ENCODE assay signal across 1 cellular context in the genomic region with DNA sequence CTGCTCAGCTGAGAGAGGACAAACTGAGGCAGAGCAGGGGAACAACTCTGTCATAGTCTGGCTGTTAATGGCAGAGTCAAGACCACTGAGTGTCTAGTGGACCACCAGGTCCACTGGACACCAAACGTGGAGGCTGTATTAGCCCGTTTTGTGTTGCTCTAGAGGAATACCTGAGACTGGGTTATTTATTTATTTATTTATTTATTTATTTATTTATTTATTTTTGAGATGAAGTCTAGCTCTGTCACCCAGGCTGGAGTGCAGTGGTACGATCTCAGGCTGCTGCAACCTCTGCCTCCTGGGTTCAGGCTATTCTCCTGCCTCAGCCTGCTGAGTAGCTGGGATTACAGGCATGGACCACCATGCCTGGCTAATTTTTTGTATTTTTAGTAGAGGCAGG.
TF ChIP-seq lines count a peak whose summit lies in the region.

No MANE protein-coding gene starts in this region.

TF ChIP-seq in HEK293, 187 proteins besides CTCF, POLR2A, EP300 and RAD21 (continued from another document):
- TF ChIP-seq, protein P1, sequence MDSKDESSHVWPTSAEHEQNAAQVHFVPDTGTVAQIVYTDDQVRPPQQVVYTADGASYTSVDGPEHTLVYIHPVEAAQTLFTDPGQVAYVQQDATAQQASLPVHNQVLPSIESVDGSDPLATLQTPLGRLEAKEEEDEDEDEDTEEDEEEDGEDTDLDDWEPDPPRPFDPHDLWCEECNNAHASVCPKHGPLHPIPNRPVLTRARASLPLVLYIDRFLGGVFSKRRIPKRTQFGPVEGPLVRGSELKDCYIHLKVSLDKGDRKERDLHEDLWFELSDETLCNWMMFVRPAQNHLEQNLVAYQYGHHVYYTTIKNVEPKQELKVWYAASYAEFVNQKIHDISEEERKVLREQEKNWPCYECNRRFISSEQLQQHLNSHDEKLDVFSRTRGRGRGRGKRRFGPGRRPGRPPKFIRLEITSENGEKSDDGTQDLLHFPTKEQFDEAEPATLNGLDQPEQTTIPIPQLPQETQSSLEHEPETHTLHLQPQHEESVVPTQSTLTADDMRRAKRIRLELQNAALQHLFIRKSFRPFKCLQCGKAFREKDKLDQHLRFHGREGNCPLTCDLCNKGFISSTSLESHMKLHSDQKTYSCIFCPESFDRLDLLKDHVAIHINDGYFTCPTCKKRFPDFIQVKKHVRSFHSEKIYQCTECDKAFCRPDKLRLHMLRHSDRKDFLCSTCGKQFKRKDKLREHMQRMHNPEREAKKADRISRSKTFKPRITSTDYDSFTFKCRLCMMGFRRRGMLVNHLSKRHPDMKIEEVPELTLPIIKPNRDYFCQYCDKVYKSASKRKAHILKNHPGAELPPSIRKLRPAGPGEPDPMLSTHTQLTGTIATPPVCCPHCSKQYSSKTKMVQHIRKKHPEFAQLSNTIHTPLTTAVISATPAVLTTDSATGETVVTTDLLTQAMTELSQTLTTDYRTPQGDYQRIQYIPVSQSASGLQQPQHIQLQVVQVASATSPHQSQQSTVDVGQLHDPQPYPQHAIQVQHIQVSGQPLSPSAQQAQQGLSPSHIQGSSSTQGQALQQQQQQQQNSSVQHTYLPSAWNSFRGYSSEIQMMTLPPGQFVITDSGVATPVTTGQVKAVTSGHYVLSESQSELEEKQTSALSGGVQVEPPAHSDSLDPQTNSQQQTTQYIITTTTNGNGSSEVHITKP (tag by site-specific recombination; IDR thresholded peaks at IDR 0.05): peak; percentile 68
- TF ChIP-seq ZNF223 (tag by site-specific recombination; IDR thresholded peaks at IDR 0.05): peak; percentile 81
- peak; percentile 77; the same call in 1 of the 2 replicates for TF ChIP-seq ZXDB (tag by site-specific recombination; IDR thresholded peaks at IDR 0.05)
- peak; percentile 69; the same call in 1 of the 2 replicates for TF ChIP-seq ZNF23 (tag by site-specific recombination; IDR thresholded peaks at IDR 0.05; ENCODE audit: borderline replicate concordance)
- TF ChIP-seq ZNF558 (tag by site-specific recombination; IDR thresholded peaks at IDR 0.05): peak; percentile 92
- TF ChIP-seq, protein P2, sequence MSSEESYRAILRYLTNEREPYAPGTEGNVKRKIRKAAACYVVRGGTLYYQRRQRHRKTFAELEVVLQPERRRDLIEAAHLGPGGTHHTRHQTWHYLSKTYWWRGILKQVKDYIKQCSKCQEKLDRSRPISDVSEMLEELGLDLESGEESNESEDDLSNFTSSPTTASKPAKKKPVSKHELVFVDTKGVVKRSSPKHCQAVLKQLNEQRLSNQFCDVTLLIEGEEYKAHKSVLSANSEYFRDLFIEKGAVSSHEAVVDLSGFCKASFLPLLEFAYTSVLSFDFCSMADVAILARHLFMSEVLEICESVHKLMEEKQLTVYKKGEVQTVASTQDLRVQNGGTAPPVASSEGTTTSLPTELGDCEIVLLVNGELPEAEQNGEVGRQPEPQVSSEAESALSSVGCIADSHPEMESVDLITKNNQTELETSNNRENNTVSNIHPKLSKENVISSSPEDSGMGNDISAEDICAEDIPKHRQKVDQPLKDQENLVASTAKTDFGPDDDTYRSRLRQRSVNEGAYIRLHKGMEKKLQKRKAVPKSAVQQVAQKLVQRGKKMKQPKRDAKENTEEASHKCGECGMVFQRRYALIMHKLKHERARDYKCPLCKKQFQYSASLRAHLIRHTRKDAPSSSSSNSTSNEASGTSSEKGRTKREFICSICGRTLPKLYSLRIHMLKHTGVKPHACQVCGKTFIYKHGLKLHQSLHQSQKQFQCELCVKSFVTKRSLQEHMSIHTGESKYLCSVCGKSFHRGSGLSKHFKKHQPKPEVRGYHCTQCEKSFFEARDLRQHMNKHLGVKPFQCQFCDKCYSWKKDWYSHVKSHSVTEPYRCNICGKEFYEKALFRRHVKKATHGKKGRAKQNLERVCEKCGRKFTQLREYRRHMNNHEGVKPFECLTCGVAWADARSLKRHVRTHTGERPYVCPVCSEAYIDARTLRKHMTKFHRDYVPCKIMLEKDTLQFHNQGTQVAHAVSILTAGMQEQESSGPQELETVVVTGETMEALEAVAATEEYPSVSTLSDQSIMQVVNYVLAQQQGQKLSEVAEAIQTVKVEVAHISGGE (tag by site-specific recombination; conservative IDR thresholded peaks at IDR 0.05; ENCODE audit: low read depth): peak; percentile 88
- TF ChIP-seq ZNF664 (tag by site-specific recombination; IDR thresholded peaks at IDR 0.05): peak; percentile 95
- TF ChIP-seq ZNF354C (tag by site-specific recombination; IDR thresholded peaks at IDR 0.05; ENCODE audit: borderline replicate concordance, low read depth): peak; percentile 92
- peak; percentile 73; the same call in 1 of the 2 replicates for TF ChIP-seq ZBTB7A (tag by site-specific recombination; IDR thresholded peaks at IDR 0.05; ENCODE audit: low read depth)
- TF ChIP-seq ZNF707 (tag by site-specific recombination; IDR thresholded peaks at IDR 0.05): peak; percentile 41; the same call in 1 of the 2 replicates
- TF ChIP-seq, protein P3, sequence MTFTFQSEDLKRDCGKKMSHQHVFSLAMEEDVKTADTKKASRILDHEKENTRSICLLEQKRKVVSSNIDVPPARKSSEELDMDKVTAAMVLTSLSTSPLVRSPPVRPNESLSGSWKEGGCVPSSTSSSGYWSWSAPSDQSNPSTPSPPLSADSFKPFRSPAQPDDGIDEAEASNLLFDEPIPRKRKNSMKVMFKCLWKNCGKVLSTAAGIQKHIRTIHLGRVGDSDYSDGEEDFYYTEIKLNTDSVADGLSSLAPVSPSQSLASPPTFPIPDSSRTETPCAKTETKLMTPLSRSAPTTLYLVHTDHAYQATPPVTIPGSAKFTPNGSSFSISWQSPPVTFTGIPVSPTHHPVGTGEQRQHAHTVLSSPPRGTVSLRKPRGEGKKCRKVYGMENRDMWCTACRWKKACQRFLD (tag by site-specific recombination; IDR thresholded peaks at IDR 0.05): peak; percentile 81; the same call in 1 of the 2 replicates
- TF ChIP-seq, protein P4, sequence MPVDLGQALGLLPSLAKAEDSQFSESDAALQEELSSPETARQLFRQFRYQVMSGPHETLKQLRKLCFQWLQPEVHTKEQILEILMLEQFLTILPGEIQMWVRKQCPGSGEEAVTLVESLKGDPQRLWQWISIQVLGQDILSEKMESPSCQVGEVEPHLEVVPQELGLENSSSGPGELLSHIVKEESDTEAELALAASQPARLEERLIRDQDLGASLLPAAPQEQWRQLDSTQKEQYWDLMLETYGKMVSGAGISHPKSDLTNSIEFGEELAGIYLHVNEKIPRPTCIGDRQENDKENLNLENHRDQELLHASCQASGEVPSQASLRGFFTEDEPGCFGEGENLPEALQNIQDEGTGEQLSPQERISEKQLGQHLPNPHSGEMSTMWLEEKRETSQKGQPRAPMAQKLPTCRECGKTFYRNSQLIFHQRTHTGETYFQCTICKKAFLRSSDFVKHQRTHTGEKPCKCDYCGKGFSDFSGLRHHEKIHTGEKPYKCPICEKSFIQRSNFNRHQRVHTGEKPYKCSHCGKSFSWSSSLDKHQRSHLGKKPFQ (tag by site-specific recombination; IDR thresholded peaks at IDR 0.05): peak; percentile 69
- 0 out of 2 replicates have a peak, but pooled peaks have one; percentile 22 for TF ChIP-seq ZFP3 (tag by site-specific recombination; IDR thresholded peaks at IDR 0.05; ENCODE audit: low read depth)
- peak; percentile 75; the same call in 1 of the 2 replicates for TF ChIP-seq MYNN (tag by site-specific recombination; IDR thresholded peaks at IDR 0.05; ENCODE audit: borderline replicate concordance)
- TF ChIP-seq ZNF791 (tag by site-specific recombination; IDR thresholded peaks at IDR 0.05): peak; percentile 87
- TF ChIP-seq KLF7 (tag by site-specific recombination; IDR thresholded peaks at IDR 0.05; ENCODE audit: borderline replicate concordance): peak; percentile 46; the same call in 1 of the 2 replicates
- peak; percentile 89 for TF ChIP-seq ZNF530 (tag by site-specific recombination; IDR thresholded peaks at IDR 0.05; ENCODE audit: low read depth)
- TF ChIP-seq, protein P5, sequence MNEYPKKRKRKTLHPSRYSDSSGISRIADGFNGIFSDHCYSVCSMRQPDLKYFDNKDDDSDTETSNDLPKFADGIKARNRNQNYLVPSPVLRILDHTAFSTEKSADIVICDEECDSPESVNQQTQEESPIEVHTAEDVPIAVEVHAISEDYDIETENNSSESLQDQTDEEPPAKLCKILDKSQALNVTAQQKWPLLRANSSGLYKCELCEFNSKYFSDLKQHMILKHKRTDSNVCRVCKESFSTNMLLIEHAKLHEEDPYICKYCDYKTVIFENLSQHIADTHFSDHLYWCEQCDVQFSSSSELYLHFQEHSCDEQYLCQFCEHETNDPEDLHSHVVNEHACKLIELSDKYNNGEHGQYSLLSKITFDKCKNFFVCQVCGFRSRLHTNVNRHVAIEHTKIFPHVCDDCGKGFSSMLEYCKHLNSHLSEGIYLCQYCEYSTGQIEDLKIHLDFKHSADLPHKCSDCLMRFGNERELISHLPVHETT (tag by site-specific recombination; IDR thresholded peaks at IDR 0.05): peak; percentile 92
